Comparison of ENCODE assay signal across 2 cellular contexts in the genomic region with DNA sequence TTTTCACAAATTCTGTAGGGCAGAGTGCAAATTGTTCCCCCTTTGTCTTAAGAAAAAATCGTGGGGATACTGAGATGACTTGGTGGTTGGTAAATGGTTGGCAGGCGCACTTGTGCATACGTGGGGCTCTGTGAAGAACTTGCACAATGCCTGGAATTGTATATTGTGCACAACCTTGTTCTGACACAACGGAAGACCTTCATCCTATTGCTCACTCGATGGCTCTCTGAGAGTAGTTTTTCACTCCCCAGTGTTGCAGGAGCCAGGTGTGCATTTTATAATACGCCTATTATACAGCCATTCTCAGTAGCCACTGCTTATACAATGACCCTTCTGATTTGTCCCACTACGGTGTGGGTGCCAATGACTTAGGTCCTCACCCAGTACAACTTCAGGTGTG.
TF ChIP-seq lines count a peak whose summit lies in the region.

No MANE protein-coding gene starts in this region.

TF ChIP-seq in HCT116, 20 proteins besides CTCF, POLR2A, EP300 and RAD21:
- no peak for TF ChIP-seq ELF1 (IDR thresholded peaks at IDR 0.05; ENCODE audit: borderline replicate concordance, low read depth)

TF ChIP-seq in liver, 16 proteins besides CTCF, POLR2A, EP300 and RAD21:
- TF ChIP-seq EGR1 (IDR thresholded peaks at IDR 0.05; ENCODE audit: low read depth in 2 of 2): no peak
- no peak for TF ChIP-seq NR2F2 (IDR thresholded peaks at IDR 0.05)
- TF ChIP-seq SP1 (IDR thresholded peaks at IDR 0.05): no peak
- no peak for TF ChIP-seq RXRA (IDR thresholded peaks at IDR 0.05)
- no peak for TF ChIP-seq TAF1 (conservative IDR thresholded peaks at IDR 0.05)
- TF ChIP-seq, protein P1, sequence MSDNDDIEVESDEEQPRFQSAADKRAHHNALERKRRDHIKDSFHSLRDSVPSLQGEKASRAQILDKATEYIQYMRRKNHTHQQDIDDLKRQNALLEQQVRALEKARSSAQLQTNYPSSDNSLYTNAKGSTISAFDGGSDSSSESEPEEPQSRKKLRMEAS (IDR thresholded peaks at IDR 0.05): no peak
- no peak for TF ChIP-seq YY1 (IDR thresholded peaks at IDR 0.05)
- TF ChIP-seq JUND (IDR thresholded peaks at IDR 0.05): no peak
- TF ChIP-seq, protein P2, sequence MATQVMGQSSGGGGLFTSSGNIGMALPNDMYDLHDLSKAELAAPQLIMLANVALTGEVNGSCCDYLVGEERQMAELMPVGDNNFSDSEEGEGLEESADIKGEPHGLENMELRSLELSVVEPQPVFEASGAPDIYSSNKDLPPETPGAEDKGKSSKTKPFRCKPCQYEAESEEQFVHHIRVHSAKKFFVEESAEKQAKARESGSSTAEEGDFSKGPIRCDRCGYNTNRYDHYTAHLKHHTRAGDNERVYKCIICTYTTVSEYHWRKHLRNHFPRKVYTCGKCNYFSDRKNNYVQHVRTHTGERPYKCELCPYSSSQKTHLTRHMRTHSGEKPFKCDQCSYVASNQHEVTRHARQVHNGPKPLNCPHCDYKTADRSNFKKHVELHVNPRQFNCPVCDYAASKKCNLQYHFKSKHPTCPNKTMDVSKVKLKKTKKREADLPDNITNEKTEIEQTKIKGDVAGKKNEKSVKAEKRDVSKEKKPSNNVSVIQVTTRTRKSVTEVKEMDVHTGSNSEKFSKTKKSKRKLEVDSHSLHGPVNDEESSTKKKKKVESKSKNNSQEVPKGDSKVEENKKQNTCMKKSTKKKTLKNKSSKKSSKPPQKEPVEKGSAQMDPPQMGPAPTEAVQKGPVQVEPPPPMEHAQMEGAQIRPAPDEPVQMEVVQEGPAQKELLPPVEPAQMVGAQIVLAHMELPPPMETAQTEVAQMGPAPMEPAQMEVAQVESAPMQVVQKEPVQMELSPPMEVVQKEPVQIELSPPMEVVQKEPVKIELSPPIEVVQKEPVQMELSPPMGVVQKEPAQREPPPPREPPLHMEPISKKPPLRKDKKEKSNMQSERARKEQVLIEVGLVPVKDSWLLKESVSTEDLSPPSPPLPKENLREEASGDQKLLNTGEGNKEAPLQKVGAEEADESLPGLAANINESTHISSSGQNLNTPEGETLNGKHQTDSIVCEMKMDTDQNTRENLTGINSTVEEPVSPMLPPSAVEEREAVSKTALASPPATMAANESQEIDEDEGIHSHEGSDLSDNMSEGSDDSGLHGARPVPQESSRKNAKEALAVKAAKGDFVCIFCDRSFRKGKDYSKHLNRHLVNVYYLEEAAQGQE (IDR thresholded peaks at IDR 0.05): no peak
- TF ChIP-seq HNF4G (IDR thresholded peaks at IDR 0.05): no peak
- TF ChIP-seq HNF4A (conservative IDR thresholded peaks at IDR 0.05): no peak
- TF ChIP-seq, protein P3, sequence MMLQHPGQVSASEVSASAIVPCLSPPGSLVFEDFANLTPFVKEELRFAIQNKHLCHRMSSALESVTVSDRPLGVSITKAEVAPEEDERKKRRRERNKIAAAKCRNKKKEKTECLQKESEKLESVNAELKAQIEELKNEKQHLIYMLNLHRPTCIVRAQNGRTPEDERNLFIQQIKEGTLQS (IDR thresholded peaks at IDR 0.05): no peak
- no peak for TF ChIP-seq FOXA1 (IDR thresholded peaks at IDR 0.05)
- TF ChIP-seq, protein P4, sequence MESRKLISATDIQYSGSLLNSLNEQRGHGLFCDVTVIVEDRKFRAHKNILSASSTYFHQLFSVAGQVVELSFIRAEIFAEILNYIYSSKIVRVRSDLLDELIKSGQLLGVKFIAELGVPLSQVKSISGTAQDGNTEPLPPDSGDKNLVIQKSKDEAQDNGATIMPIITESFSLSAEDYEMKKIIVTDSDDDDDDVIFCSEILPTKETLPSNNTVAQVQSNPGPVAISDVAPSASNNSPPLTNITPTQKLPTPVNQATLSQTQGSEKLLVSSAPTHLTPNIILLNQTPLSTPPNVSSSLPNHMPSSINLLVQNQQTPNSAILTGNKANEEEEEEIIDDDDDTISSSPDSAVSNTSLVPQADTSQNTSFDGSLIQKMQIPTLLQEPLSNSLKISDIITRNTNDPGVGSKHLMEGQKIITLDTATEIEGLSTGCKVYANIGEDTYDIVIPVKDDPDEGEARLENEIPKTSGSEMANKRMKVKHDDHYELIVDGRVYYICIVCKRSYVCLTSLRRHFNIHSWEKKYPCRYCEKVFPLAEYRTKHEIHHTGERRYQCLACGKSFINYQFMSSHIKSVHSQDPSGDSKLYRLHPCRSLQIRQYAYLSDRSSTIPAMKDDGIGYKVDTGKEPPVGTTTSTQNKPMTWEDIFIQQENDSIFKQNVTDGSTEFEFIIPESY (IDR thresholded peaks at IDR 0.05): no peak
- TF ChIP-seq FOXA2 (IDR thresholded peaks at IDR 0.05): no peak
- TF ChIP-seq GABPA (IDR thresholded peaks at IDR 0.05 in 1 of 2, conservative IDR thresholded peaks at IDR 0.05 in 1 of 2): no peak
